Comparison of ENCODE assay signal across 9 cellular contexts in the genomic region with DNA sequence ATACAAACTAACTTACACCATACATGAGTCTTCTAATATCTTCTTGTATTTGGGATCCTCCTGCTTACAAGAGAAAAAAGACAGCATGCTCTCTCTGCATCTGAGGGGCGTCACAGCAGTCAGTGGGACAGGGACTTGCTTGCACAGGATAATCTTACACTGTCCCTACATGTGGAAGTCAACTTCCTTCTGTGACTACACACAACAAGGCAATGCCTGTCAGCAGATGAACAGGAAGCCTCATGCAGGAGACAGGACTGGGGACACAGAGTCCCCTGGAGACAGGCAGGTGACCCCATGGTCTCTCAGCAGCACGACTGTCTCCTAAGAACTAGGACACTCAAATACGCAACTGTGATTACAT. TPM values are rescaled to one million over a fixed set of nuclear protein-coding genes. Genes with fewer than 3 reads are reported as not detected.
A peak's percentile ranks its signal among the peaks of the same experiment; 100 is the strongest.
DNase-seq lines count a peak whose midpoint lies in the region; ATAC-seq and TF ChIP-seq lines count a peak whose summit lies in the region.
"Had no signal": no experiment of that assay in that cellular context is flagged by ENCODE, and none has a peak within 500 bp of the region (broad histone marks: within the 10 kb centered on the region; RNA-seq: fewer than 3 reads in every experiment).

No MANE protein-coding gene starts in this region.

- POLR2A ChIA-PET in GM10248 (lab: Yijun Ruan, JAX) = interaction anchor here (0.6 kb wide), 1 partner anchor 71 kb away, joined by 4 read pairs; no protein-coding TSS in a partner anchor

- WGBS in stomach, 5 donors = 23 to 45% (median 25%) methylated on average over 3 of the region's 3 CpGs

- H3K27me3 ChIP-seq in adipocyte (replicated peaks; ENCODE audit: control insufficient read depth, insufficient read depth, low read length) (no peaks in the 10 kb centered on the region), stomach (no peaks in the 10 kb centered on the region)

- no peak for TF ChIP-seq EP300 in stomach (IDR thresholded peaks at IDR 0.05)

- H3K4me1 ChIP-seq in adipocyte (ENCODE audit: control insufficient read depth, insufficient read depth, low read length) (peaks cover 32% of the 10 kb centered on the region), stomach (peaks cover 31 to 83% (median 55%) of the 10 kb centered on the region in 4 donors)

- H3K27me3 Mint-ChIP-seq in T-helper 1 cell treated with Interleukin-12 subunit alpha and Interleukin-12 subunit beta and Interleukin-4 antibody, amounts not matched to agents 30 μg/mL and 1 μg/mL, for 36 hours (ENCODE audit: low read depth) = no peaks in the 10 kb centered on the region

- no peak for TF ChIP-seq POLR2A in stomach (IDR thresholded peaks at IDR 0.05)

- H3K36me3 ChIP-seq in adipocyte (ENCODE audit: control insufficient read depth, insufficient read depth, low read length, severe bottlenecking) (peaks cover 5% of the 10 kb centered on the region), stomach (peaks cover 0 to 9% (median 6%) of the 10 kb centered on the region in 4 donors)

- no peak for TF ChIP-seq CTCF in stomach (IDR thresholded peaks at IDR 0.05)
- TF ChIP-seq CTCF in GM10248 (IDR thresholded peaks at IDR 0.05; ENCODE audit: control extremely low read depth, extremely low read depth, low read depth, missing control alignments) = no peak

- H3K9ac ChIP-seq in adipocyte (ENCODE audit: low read length) = peak overlapping the region; percentile 29

- CTCF ChIA-PET in GM10248 (lab: Yijun Ruan, JAX) = interaction anchor here (1.4 to 3.5 kb wide), 2 partner anchors 12 to 15 kb away, joined by 6 to 8 read pairs; no protein-coding TSS in a partner anchor

- peak overlapping the region; percentile 37 for H3K4me3 ChIP-seq in adipocyte (ENCODE audit: low read length)
- H3K4me3 ChIP-seq in stomach = peak overlapping the region in 1 of 4 donors; percentile 24

- no peak for ATAC-seq in HG03196 (IDR thresholded peaks at IDR 0.05; ENCODE audit: unreplicated experiment)

- intact Hi-C loops in stomach (cut with DNase I; ENCODE audit: low total_unique reads) = no loop called here

- H3K9me3 Mint-ChIP-seq in T-helper 1 cell treated with Interleukin-12 subunit alpha and Interleukin-12 subunit beta and Interleukin-4 antibody, amounts not matched to agents 30 μg/mL and 1 μg/mL, for 36 hours = no peaks in the 10 kb centered on the region

- H3K36me3 Mint-ChIP-seq in T-helper 1 cell treated with Interleukin-12 subunit alpha and Interleukin-12 subunit beta and Interleukin-4 antibody, amounts not matched to agents 30 μg/mL and 1 μg/mL, for 36 hours (ENCODE audit: low read depth) = peaks cover 2% of the 10 kb centered on the region

- no peak overlapping the region for H3K4me3 Mint-ChIP-seq in T-helper 1 cell treated with Interleukin-12 subunit alpha and Interleukin-12 subunit beta and Interleukin-4 antibody, amounts not matched to agents 30 μg/mL and 1 μg/mL, for 36 hours

- H3K4me1 Mint-ChIP-seq in T-helper 1 cell treated with Interleukin-12 subunit alpha and Interleukin-12 subunit beta and Interleukin-4 antibody, amounts not matched to agents 30 μg/mL and 1 μg/mL, for 36 hours (ENCODE audit: low read depth) = peaks cover 42% of the 10 kb centered on the region

- H3K27ac Mint-ChIP-seq in T-helper 1 cell treated with Interleukin-12 subunit alpha and Interleukin-12 subunit beta and Interleukin-4 antibody, amounts not matched to agents 30 μg/mL and 1 μg/mL, for 36 hours = peak overlapping the region; percentile 4

- DNase-seq in T-helper 1 cell = no peak
- DNase-seq in adipocyte (ENCODE audit: low read depth) = no peak
- peak; percentile 39 for DNase-seq in left kidney (ENCODE audit: low read depth, low spot score)
- no peak for DNase-seq in stomach
- no peak for DNase-seq in GM10248 (ENCODE audit: extremely low spot score)
- DNase-seq in GM03348 (ENCODE audit: low spot score) = no peak
- DNase-seq: NCI-H1105 treated with DMSO at 0.1 percent for 48 hours had no signal

- peak overlapping the region; percentile 40 to 80 (median 77) for H3K27ac ChIP-seq in stomach

- H3K9me3 ChIP-seq in adipocyte (ENCODE audit: control insufficient read depth, low read length) (no peaks in the 10 kb centered on the region), stomach (no peaks in the 10 kb centered on the region)

RNA-seq across cellular contexts. Expression of gene PACSIN2, which starts 54.8 kb away (rescaled TPM):
- total RNA-seq in stomach = 100 to 1,000 TPM in 2 of 5 donors, 10 to 100 TPM in 3; 69.8 to 154 (median 87.9) TPM
- polyA plus RNA-seq in stomach = 10 to 100 TPM; 24.9 to 44.0 (median 34.7) TPM
